In genomic region chr17:50845260-50846147, GRCh38 we compare ENCODE assay signal across 1 cellular context.
TF ChIP-seq lines count a peak whose summit lies in the region.

No MANE protein-coding gene starts in this region.

TF ChIP-seq in HCT116, 20 proteins besides CTCF, POLR2A, EP300 and RAD21 (continued from another document):
- no peak for TF ChIP-seq ZNF274 (IDR thresholded peaks at IDR 0.05; ENCODE audit: low read depth, low read length)
- TF ChIP-seq SP1 (IDR thresholded peaks at IDR 0.05; ENCODE audit: low read depth) = no peak
- TF ChIP-seq, protein P1, sequence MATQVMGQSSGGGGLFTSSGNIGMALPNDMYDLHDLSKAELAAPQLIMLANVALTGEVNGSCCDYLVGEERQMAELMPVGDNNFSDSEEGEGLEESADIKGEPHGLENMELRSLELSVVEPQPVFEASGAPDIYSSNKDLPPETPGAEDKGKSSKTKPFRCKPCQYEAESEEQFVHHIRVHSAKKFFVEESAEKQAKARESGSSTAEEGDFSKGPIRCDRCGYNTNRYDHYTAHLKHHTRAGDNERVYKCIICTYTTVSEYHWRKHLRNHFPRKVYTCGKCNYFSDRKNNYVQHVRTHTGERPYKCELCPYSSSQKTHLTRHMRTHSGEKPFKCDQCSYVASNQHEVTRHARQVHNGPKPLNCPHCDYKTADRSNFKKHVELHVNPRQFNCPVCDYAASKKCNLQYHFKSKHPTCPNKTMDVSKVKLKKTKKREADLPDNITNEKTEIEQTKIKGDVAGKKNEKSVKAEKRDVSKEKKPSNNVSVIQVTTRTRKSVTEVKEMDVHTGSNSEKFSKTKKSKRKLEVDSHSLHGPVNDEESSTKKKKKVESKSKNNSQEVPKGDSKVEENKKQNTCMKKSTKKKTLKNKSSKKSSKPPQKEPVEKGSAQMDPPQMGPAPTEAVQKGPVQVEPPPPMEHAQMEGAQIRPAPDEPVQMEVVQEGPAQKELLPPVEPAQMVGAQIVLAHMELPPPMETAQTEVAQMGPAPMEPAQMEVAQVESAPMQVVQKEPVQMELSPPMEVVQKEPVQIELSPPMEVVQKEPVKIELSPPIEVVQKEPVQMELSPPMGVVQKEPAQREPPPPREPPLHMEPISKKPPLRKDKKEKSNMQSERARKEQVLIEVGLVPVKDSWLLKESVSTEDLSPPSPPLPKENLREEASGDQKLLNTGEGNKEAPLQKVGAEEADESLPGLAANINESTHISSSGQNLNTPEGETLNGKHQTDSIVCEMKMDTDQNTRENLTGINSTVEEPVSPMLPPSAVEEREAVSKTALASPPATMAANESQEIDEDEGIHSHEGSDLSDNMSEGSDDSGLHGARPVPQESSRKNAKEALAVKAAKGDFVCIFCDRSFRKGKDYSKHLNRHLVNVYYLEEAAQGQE (IDR thresholded peaks at IDR 0.05; ENCODE audit: low read depth) = no peak
- TF ChIP-seq ATF3 (IDR thresholded peaks at IDR 0.05) = no peak
- no peak for TF ChIP-seq POLR2AphosphoS5 (IDR thresholded peaks at IDR 0.05; ENCODE audit: low read depth, low read length)
- TF ChIP-seq EZH2 (IDR thresholded peaks at IDR 0.05) = no peak
- TF ChIP-seq CBX3 (IDR thresholded peaks at IDR 0.05; ENCODE audit: low read depth) = no peak
- TF ChIP-seq SRF (IDR thresholded peaks at IDR 0.05; ENCODE audit: low read depth) = no peak
- no peak for TF ChIP-seq YY1 (IDR thresholded peaks at IDR 0.05; ENCODE audit: extremely low read depth, insufficient replicate concordance, low read depth, low read length)
- TF ChIP-seq, protein P2, sequence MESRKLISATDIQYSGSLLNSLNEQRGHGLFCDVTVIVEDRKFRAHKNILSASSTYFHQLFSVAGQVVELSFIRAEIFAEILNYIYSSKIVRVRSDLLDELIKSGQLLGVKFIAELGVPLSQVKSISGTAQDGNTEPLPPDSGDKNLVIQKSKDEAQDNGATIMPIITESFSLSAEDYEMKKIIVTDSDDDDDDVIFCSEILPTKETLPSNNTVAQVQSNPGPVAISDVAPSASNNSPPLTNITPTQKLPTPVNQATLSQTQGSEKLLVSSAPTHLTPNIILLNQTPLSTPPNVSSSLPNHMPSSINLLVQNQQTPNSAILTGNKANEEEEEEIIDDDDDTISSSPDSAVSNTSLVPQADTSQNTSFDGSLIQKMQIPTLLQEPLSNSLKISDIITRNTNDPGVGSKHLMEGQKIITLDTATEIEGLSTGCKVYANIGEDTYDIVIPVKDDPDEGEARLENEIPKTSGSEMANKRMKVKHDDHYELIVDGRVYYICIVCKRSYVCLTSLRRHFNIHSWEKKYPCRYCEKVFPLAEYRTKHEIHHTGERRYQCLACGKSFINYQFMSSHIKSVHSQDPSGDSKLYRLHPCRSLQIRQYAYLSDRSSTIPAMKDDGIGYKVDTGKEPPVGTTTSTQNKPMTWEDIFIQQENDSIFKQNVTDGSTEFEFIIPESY (IDR thresholded peaks at IDR 0.05; ENCODE audit: extremely low read depth, insufficient replicate concordance, low read length) = no peak
